ENCODE assay signal across 28 cellular contexts in the genomic region with DNA sequence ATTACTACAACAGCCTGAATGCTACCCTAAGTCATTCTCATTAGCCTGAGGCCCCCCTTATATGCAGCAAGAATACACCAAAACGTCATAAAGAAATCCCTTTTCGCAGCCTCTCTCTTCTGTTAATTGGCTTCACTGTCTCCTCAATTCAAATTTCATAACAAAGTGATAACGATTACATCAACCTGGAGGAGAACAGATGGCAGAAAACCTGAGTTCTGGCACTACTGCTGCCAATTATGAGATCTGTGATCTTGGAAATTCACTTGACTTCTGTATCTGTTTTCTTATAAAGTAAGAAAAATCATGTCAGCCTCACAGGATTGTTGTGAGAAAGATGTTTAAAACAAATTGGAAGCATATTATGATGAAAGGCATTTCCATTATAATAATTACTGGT.
"Had no signal": no experiment of that assay in that cellular context is flagged by ENCODE, and none has a peak within 500 bp of the region (broad histone marks: within the 10 kb centered on the region; RNA-seq: fewer than 3 reads in every experiment).

No MANE protein-coding gene starts in this region.

- DNase-seq: activated CD4-positive, alpha-beta memory T cell treated with anti-CD3 and anti-CD28 coated beads for 36 hours; activated CD4-positive, alpha-beta T cell treated with anti-CD3 and anti-CD28 coated beads, Interleukin-2, amount 10 ng/mL, durations not matched to agents 24 days and 14 days; activated CD4-positive, CD25-positive, alpha-beta regulatory T cell treated with anti-CD3 and anti-CD28 coated beads, Interleukin-2, amount 50 U/mL, for 72 hours; activated CD8-positive, alpha-beta memory T cell treated with anti-CD3 and anti-CD28 coated beads, Interleukin-2, amount 50 U/mL, for 48 hours; activated gamma-delta T cell treated with Interleukin-2 at 50 U/mL for 16 hours; activated naive CD4-positive, alpha-beta T cell treated with anti-CD3 and anti-CD28 coated beads, Interleukin-2, amount 50 U/mL, for 16 hours; activated T-cell treated with anti-CD3 and anti-CD28 coated beads, Interleukin-2, amount 50 U/mL, for 24 hours; amniotic stem cell; brain microvascular endothelial cell; central memory CD4-positive, alpha-beta T cell; dermis blood vessel endothelial cell; effector CD4-positive, alpha-beta T cell; foreskin keratinocyte; heart left ventricle; hypothalamus; immature natural killer cell; midbrain; naive thymus-derived CD4-positive, alpha-beta T cell; pancreas; retina; stimulated activated CD4-positive, alpha-beta T cell treated with anti-CD3 and anti-CD28 coated beads, Interleukin-12 subunit alpha, Interleukin-12 subunit beta, amount 100 ng/mL, for 4 hours; stimulated activated CD4-positive, alpha-beta T cell treated with anti-CD3 and anti-CD28 coated beads, Interleukin-4, amount 100 ng/mL, for 24 hours; T1000; thyroid gland; upper lobe of right lung had no signal

- H3K4me1 ChIP-seq: esophagus muscularis mucosa, foreskin keratinocyte, heart left ventricle, pancreas, prostate gland, thyroid gland, upper lobe of right lung had no signal

- H3K4me3 ChIP-seq: esophagus muscularis mucosa, heart left ventricle, pancreas, prostate gland, skin epidermis, thyroid gland, upper lobe of right lung had no signal

- H3K27me3 ChIP-seq: brain microvascular endothelial cell, esophagus muscularis mucosa, foreskin keratinocyte, heart left ventricle, pancreas, thyroid gland, upper lobe of right lung had no signal

- H3K27ac ChIP-seq: brain microvascular endothelial cell, esophagus muscularis mucosa, foreskin keratinocyte, heart left ventricle, pancreas, prostate gland, skin epidermis, thyroid gland, upper lobe of right lung had no signal

- H3K36me3 ChIP-seq: brain microvascular endothelial cell, esophagus muscularis mucosa, heart left ventricle, pancreas, prostate gland, thyroid gland, upper lobe of right lung had no signal

- H3K9me3 ChIP-seq: esophagus muscularis mucosa, heart left ventricle, pancreas, prostate gland, thyroid gland, upper lobe of right lung had no signal
